Comparison of ENCODE assay signal across 8 cellular contexts in the genomic region with DNA sequence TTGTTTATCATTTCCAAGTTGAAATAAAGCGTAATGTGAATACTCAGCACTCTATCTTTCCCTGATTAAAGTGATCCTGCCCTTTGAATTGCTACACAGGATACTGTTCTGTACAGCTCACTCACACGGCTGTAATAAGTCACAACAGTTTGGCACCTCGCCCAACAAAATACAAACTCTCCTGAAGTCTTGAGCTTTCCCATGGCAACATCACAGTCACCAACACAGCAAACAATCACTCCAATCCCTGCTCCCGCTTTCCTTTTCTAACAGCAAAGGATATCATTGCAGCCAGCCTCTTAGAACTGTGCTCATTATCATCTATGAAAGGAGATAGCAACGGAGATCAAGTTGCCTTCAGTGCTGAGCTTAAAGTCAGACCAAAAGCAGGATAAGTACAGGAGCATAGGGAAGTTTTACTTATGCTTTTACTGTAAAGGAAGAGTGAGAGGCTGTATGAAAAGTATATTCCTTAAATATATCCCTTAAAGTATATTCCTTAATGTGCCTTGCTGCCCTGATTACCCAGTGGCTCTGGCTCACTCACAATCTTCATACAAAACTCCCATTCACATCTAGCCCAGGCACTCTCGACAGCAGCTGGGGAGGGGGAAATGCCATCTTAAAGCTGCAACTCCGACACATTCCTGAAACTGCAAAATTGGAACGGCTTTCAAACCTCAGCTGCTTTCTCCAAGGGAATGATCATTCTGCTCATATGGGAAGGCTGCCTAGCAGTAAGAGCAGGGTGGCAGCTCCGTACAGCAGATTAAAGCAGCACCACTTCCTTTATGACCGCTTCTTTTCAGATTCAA. TPM values are rescaled to one million over a fixed set of nuclear protein-coding genes. Genes with fewer than 3 reads are reported as not detected.
DNase-seq lines count a peak whose midpoint lies in the region; ATAC-seq lines count a peak whose summit lies in the region.

No MANE protein-coding gene starts in this region.

- no peaks in the 10 kb centered on the region for H3K9me3 ChIP-seq in neuron (ENCODE audit: low read length)

- H3K36me3 Mint-ChIP-seq in activated T-helper 17 cell treated with anti-CD3 and anti-CD28 coated beads, Interleukin-2, amount 50 U/mL, for 72 hours (ENCODE audit: low read depth): no peaks in the 10 kb centered on the region

- peak; percentile 36 for DNase-seq in D341Med (ENCODE audit: low spot score)
- peak; percentile 88 for DNase-seq in NCI-H1092 treated with DMSO at 0.1 percent for 48 hours (lab: John Stamatoyannopoulos, UW)
- peak; percentile 93 for DNase-seq in foreskin melanocyte
- DNase-seq in NAMALWA (ENCODE audit: low spot score): no peak
- no peak for DNase-seq in GDM1 (lab: John Stamatoyannopoulos, UW)

- ATAC-seq in activated T-helper 17 cell treated with anti-CD3 and anti-CD28 coated beads, Interleukin-2, amount 50 U/mL, for 72 hours (replicated peaks): peak; percentile 23
- ATAC-seq in HG02970 (IDR thresholded peaks at IDR 0.05; ENCODE audit: low FRiP score, unreplicated experiment): no peak

- no peak overlapping the region for H3K27ac Mint-ChIP-seq in activated T-helper 17 cell treated with anti-CD3 and anti-CD28 coated beads, Interleukin-2, amount 50 U/mL, for 72 hours

- no peaks in the 10 kb centered on the region for H3K9me3 Mint-ChIP-seq in activated T-helper 17 cell treated with anti-CD3 and anti-CD28 coated beads, Interleukin-2, amount 50 U/mL, for 72 hours

- H3K4me1 ChIP-seq in neuron (ENCODE audit: insufficient read depth, low read length): peaks cover 58% of the 10 kb centered on the region

- peak overlapping the region; percentile 44 for H3K4me3 Mint-ChIP-seq in activated T-helper 17 cell treated with anti-CD3 and anti-CD28 coated beads, Interleukin-2, amount 50 U/mL, for 72 hours

- peaks cover 35% of the 10 kb centered on the region for H3K4me1 Mint-ChIP-seq in activated T-helper 17 cell treated with anti-CD3 and anti-CD28 coated beads, Interleukin-2, amount 50 U/mL, for 72 hours

- H3K4me3 ChIP-seq in neuron (ENCODE audit: low read length): peak overlapping the region; percentile 44

- no peaks in the 10 kb centered on the region for H3K27me3 Mint-ChIP-seq in activated T-helper 17 cell treated with anti-CD3 and anti-CD28 coated beads, Interleukin-2, amount 50 U/mL, for 72 hours

- peak overlapping the region; percentile 39 for H2AFZ ChIP-seq in neuron (ENCODE audit: low read depth, low read length)

- H3K36me3 ChIP-seq in neuron (ENCODE audit: insufficient read depth, low read length): no peaks in the 10 kb centered on the region

- no peaks in the 10 kb centered on the region for H3K27me3 ChIP-seq in neuron (ENCODE audit: insufficient read depth, low read length)

RNA-seq across cellular contexts. Expression of a gene that starts 35.9 kb away (rescaled TPM):
- 10 to 100 TPM; 11.2 to 17.4 TPM for total RNA-seq in activated T-helper 17 cell treated with anti-CD3 and anti-CD28 coated beads, Interleukin-2, amount 50 U/mL, for 72 hours

Comparison
In these comparisons a context has a peak if more than half of its experiments do, and no peak if none do; other contexts are left out.
1. DNase-seq: peak in D341Med (single experiment), NCI-H1092 treated with DMSO at 0.1 percent for 48 hours (single experiment) and foreskin melanocyte (single experiment); none in NAMALWA (single experiment) and GDM1 (single experiment).